ENCODE assay signal across 11 cellular contexts in the genomic region with DNA sequence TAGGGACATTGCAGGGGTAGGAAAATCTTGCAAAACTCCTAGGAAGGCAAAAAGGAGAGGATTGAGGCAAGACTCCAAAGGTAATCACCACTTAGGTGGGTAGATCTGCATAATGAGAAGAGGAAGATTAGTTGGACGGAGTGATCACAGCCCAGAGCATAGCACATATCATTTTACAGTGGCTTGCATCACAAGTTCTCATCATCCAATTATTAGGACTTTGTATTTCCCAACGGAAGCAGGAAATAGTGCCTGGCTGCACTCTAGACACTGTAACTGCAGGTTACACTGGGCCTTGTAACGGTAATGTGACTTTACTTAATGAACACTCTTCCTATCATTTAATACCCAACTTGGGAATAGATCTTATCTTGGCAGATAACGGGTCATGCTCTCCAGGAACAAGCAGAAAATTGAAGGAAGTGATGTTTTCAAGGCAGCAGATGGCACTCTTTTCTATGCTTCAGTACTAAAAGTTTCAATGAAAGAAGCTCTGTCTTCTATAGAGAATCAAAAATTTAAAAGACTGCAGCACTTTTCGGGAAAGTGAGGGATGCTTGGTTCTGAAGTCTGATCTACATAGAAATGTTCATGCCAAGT.
DNase-seq lines count a peak whose midpoint lies in the region; ATAC-seq and TF ChIP-seq lines count a peak whose summit lies in the region.
"Had no signal": no experiment of that assay in that cellular context is flagged by ENCODE, and none has a peak within 500 bp of the region (broad histone marks: within the 10 kb centered on the region; RNA-seq: fewer than 3 reads in every experiment).

No MANE protein-coding gene starts in this region.

- H3K4me1 Mint-ChIP-seq in T-helper 2 cell treated with Interferon-gamma antibody and Interleukin-4, amounts not matched to agents 5 μg/mL and 100 μg/mL, for 36 hours (ENCODE audit: low read depth): no peaks in the 10 kb centered on the region
- H3K4me1 Mint-ChIP-seq: activated CD4-positive, alpha-beta T cell treated with anti-CD3 and anti-CD28 coated beads, Interleukin-2, amount 10 ng/mL, durations not matched to agents 7 days and 5 days had no signal

- H3K9me2 ChIP-seq in DOHH2 (replicated peaks; ENCODE audit: control insufficient read depth, low read length): no peaks in the 10 kb centered on the region
- no peaks in the 10 kb centered on the region for H3K9me2 ChIP-seq in SK-N-SH

- H3K4me3 Mint-ChIP-seq in T-helper 2 cell treated with Interferon-gamma antibody and Interleukin-4, amounts not matched to agents 5 μg/mL and 100 μg/mL, for 36 hours: no peak overlapping the region
- H3K4me3 Mint-ChIP-seq: activated CD4-positive, alpha-beta T cell treated with anti-CD3 and anti-CD28 coated beads, Interleukin-2, amount 10 ng/mL, durations not matched to agents 7 days and 5 days had no signal

- H3K9me3 Mint-ChIP-seq in T-helper 2 cell treated with Interferon-gamma antibody and Interleukin-4, amounts not matched to agents 5 μg/mL and 100 μg/mL, for 36 hours: no peaks in the 10 kb centered on the region
- H3K9me3 Mint-ChIP-seq: activated CD4-positive, alpha-beta T cell treated with anti-CD3 and anti-CD28 coated beads, Interleukin-2, amount 10 ng/mL, durations not matched to agents 7 days and 5 days had no signal

- peak; percentile 42 for TF ChIP-seq CTCF in DOHH2 (IDR thresholded peaks at IDR 0.05; ENCODE audit: low read depth, low read length, poor library complexity, severe bottlenecking)
- TF ChIP-seq CTCF in SK-N-SH (IDR thresholded peaks at IDR 0.05): peak; percentile 28

- no peaks in the 10 kb centered on the region for H3K27me3 Mint-ChIP-seq in T-helper 2 cell treated with Interferon-gamma antibody and Interleukin-4, amounts not matched to agents 5 μg/mL and 100 μg/mL, for 36 hours (ENCODE audit: low read depth)
- H3K27me3 Mint-ChIP-seq: activated CD4-positive, alpha-beta T cell treated with anti-CD3 and anti-CD28 coated beads, Interleukin-2, amount 10 ng/mL, durations not matched to agents 7 days and 5 days had no signal

- no peak for TF ChIP-seq EP300 in SK-N-SH (IDR thresholded peaks at IDR 0.05; ENCODE audit: borderline replicate concordance in 1 of 2, low read depth in 1 of 2, low read length in 1 of 2)

- H2AFZ ChIP-seq in SK-N-SH (ENCODE audit: low read depth): no peak overlapping the region

- H3F3A ChIP-seq in DOHH2 (ENCODE audit: control insufficient read depth, insufficient read depth) (no peaks in the 10 kb centered on the region), SK-N-SH (replicated peaks; ENCODE audit: insufficient read depth) (no peaks in the 10 kb centered on the region)

- H3K4me2 ChIP-seq in DOHH2 (ENCODE audit: low read length) (no peak overlapping the region), SK-N-SH (no peak overlapping the region)

- H3K9ac ChIP-seq in SK-N-SH: no peak overlapping the region

- DNase-seq in LHCN-M2 (ENCODE audit: low read depth) (peak; percentile 25), SK-N-SH (peak; percentile 18), iris pigment epithelial cell (ENCODE audit: low read depth) (peak; percentile 33)
- no peak for DNase-seq in activated effector memory CD4-positive, alpha-beta T cell treated with anti-CD3 and anti-CD28 coated beads, Interleukin-2, amount 50 U/mL, for 16 hours
- no peak for DNase-seq in T-helper 2 cell treated with Interferon-gamma antibody and Interleukin-4, amounts not matched to agents 5 μg/mL and 100 μg/mL, for 36 hours (ENCODE audit: low spot score)
- DNase-seq: activated CD4-positive, alpha-beta T cell treated with anti-CD3 and anti-CD28 coated beads, Interleukin-2, amount 10 ng/mL, durations not matched to agents 7 days and 5 days; effector CD8-positive, alpha-beta T cell; ovary had no signal

- no peaks in the 10 kb centered on the region for H3K36me3 Mint-ChIP-seq in T-helper 2 cell treated with Interferon-gamma antibody and Interleukin-4, amounts not matched to agents 5 μg/mL and 100 μg/mL, for 36 hours (ENCODE audit: low read depth)

- CTCF ChIA-PET in SK-N-SH (lab: Yijun Ruan, JAX): interaction anchor here (0.6 to 7.2 kb wide), 19 partner anchors 9 to 729 kb away, joined by 3 to 160 read pairs (median 4); no protein-coding TSS in a partner anchor

- WGBS in SK-N-SH (ENCODE audit: low lambda C conversion rate): 18% methylated on average over 5 of the region's 5 CpGs

- POLR2A ChIA-PET in SK-N-SH (lab: Yijun Ruan, JAX): no interaction called here

- H3K79me2 ChIP-seq in DOHH2 (ENCODE audit: control insufficient read depth, low read length) (no peaks in the 10 kb centered on the region), SK-N-SH (ENCODE audit: insufficient read depth) (no peaks in the 10 kb centered on the region)

- no peaks in the 10 kb centered on the region for H3K9me3 ChIP-seq in DOHH2 (ENCODE audit: control insufficient read depth, insufficient read depth, low read length)
- no peaks in the 10 kb centered on the region for H3K9me3 ChIP-seq in SK-N-SH
- H3K9me3 ChIP-seq: ovary had no signal

- H3K36me3 ChIP-seq in DOHH2 (ENCODE audit: control insufficient read depth, low read length) (no peaks in the 10 kb centered on the region), SK-N-SH (replicated peaks in 1 of 2; ENCODE audit: control insufficient read depth in 1 of 2, insufficient read depth in 2 of 2, low read length in 1 of 2) (no peaks in the 10 kb centered on the region)
- H3K36me3 ChIP-seq: ovary had no signal

- peak; percentile 66 for TF ChIP-seq RAD21 in SK-N-SH (IDR thresholded peaks at IDR 0.05; ENCODE audit: low read length)

- ATAC-seq in HG02678 (IDR thresholded peaks at IDR 0.05; ENCODE audit: unreplicated experiment) (no peak), HG03139 (IDR thresholded peaks at IDR 0.05; ENCODE audit: unreplicated experiment) (no peak)

- H3K4me1 ChIP-seq in DOHH2 (ENCODE audit: control insufficient read depth, low read length) (peaks cover 20% of the 10 kb centered on the region), SK-N-SH (ENCODE audit: control insufficient read depth in 1 of 2, insufficient read depth in 2 of 2, low read depth in 1 of 2, low read length in 1 of 2) (no peaks in the 10 kb centered on the region)

- H3K27ac ChIP-seq in DOHH2 (ENCODE audit: low read depth, low read length) (no peak overlapping the region), SK-N-SH (ENCODE audit: low read depth in 2 of 2, low read length in 1 of 2) (no peak overlapping the region)
- H3K27ac ChIP-seq: ovary had no signal

- no peak overlapping the region for H3K27ac Mint-ChIP-seq in T-helper 2 cell treated with Interferon-gamma antibody and Interleukin-4, amounts not matched to agents 5 μg/mL and 100 μg/mL, for 36 hours
- H3K27ac Mint-ChIP-seq: activated CD4-positive, alpha-beta T cell treated with anti-CD3 and anti-CD28 coated beads, Interleukin-2, amount 10 ng/mL, durations not matched to agents 7 days and 5 days had no signal

- H3K4me3 ChIP-seq in DOHH2 (ENCODE audit: low read length) (no peak overlapping the region), SK-N-SH (ENCODE audit: low read depth in 2 of 2, low read length in 1 of 2) (no peak overlapping the region)
- H3K4me3 ChIP-seq: ovary had no signal

- H3K27me3 ChIP-seq in DOHH2 (ENCODE audit: control insufficient read depth, low read length) (no peaks in the 10 kb centered on the region), SK-N-SH (ENCODE audit: insufficient read depth) (no peaks in the 10 kb centered on the region)
- H3K27me3 ChIP-seq: ovary had no signal

- H4K20me1 ChIP-seq in DOHH2 (ENCODE audit: control insufficient read depth, insufficient read depth, low read depth, low read length) (no peaks in the 10 kb centered on the region), SK-N-SH (ENCODE audit: insufficient read depth) (no peaks in the 10 kb centered on the region)

TF ChIP-seq in SK-N-SH, 30 proteins besides CTCF, POLR2A, EP300 and RAD21:
- TF ChIP-seq SMC3 (IDR thresholded peaks at IDR 0.05; ENCODE audit: low read depth, low read length) (peak; percentile 21; the same call in 1 of the 2 replicates), MEF2A (IDR thresholded peaks at IDR 0.05; ENCODE audit: borderline replicate concordance, low read depth) (no peak), GATA2 (CRISPR knock-in tag; IDR thresholded peaks at IDR 0.05) (peak; percentile 71), RCOR1 (IDR thresholded peaks at IDR 0.05; ENCODE audit: low read length) (no peak), YY1 (IDR thresholded peaks at IDR 0.05; ENCODE audit: low read depth) (no peak), MXI1 (IDR thresholded peaks at IDR 0.05; ENCODE audit: low read depth, low read length) (no peak), NFIC (IDR thresholded peaks at IDR 0.05; ENCODE audit: borderline replicate concordance) (no peak)

Comparison
In these comparisons a context has a peak if more than half of its experiments do, and no peak if none do; other contexts are left out.
1. DNase-seq: peak in LHCN-M2 (single experiment), SK-N-SH (single experiment) and iris pigment epithelial cell (single experiment); none in activated effector memory CD4-positive, alpha-beta T cell treated with anti-CD3 and anti-CD28 coated beads, Interleukin-2, amount 50 U/mL, for 16 hours (single experiment) and T-helper 2 cell treated with Interferon-gamma antibody and Interleukin-4, amounts not matched to agents 5 μg/mL and 100 μg/mL, for 36 hours (single experiment).